1 cellular context compared by ENCODE assay signal in the genomic region with DNA sequence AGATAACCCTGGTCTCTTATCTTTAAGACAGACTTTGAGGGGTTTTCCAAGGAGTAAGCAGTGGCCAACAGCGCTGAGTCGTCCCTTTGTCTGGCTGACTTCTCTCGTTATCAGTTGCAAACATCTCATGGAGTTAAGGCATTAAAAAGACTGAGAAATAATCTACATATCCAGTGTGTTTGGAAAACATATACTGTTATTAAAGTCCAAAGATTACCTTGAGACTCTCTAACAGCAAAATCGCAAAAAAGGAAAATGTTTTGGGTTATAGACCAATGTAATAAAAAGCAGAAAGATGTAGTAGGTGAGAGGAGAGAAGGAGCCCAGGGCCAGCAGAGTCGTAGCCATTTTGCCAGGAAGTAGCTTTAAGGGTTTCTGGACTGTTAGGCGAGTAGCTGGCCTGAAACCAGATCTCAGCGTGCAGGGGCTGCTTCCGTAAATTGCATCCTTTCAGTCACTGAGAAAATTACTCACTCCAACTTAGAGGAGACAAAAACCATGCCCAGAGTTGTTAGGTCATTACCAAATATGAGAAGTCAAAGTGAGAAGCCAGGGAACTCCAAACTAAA.
TF ChIP-seq lines count a peak whose summit lies in the region.

No MANE protein-coding gene starts in this region.

TF ChIP-seq in K562, 482 proteins besides CTCF, POLR2A, EP300 and RAD21 (continued from another document and continues in another):
- TF ChIP-seq, protein P1, sequence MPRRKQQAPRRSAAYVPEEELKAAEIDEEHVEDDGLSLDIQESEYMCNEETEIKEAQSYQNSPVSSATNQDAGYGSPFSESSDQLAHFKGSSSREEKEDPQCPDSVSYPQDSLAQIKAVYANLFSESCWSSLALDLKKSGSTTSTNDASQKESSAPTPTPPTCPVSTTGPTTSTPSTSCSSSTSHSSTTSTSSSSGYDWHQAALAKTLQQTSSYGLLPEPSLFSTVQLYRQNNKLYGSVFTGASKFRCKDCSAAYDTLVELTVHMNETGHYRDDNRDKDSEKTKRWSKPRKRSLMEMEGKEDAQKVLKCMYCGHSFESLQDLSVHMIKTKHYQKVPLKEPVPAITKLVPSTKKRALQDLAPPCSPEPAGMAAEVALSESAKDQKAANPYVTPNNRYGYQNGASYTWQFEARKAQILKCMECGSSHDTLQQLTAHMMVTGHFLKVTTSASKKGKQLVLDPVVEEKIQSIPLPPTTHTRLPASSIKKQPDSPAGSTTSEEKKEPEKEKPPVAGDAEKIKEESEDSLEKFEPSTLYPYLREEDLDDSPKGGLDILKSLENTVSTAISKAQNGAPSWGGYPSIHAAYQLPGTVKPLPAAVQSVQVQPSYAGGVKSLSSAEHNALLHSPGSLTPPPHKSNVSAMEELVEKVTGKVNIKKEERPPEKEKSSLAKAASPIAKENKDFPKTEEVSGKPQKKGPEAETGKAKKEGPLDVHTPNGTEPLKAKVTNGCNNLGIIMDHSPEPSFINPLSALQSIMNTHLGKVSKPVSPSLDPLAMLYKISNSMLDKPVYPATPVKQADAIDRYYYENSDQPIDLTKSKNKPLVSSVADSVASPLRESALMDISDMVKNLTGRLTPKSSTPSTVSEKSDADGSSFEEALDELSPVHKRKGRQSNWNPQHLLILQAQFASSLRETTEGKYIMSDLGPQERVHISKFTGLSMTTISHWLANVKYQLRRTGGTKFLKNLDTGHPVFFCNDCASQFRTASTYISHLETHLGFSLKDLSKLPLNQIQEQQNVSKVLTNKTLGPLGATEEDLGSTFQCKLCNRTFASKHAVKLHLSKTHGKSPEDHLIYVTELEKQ (CRISPR knock-in tag; IDR thresholded peaks at IDR 0.05) = peak; percentile 46; the same call in 1 of the 2 replicates
- TF ChIP-seq NR4A1 (CRISPR knock-in tag; IDR thresholded peaks at IDR 0.05) (peak; percentile 19; the same call in 1 of the 2 replicates), NR4A1 (tag; IDR thresholded peaks at IDR 0.05) (0 out of 2 replicates have a peak, but pooled peaks have one; percentile 42), SUPT5H (IDR thresholded peaks at IDR 0.05) (no peak), YBX1 (IDR thresholded peaks at IDR 0.05) (no peak), SIX5 (IDR thresholded peaks at IDR 0.05; ENCODE audit: borderline replicate concordance in 1 of 2, insufficient read depth in 1 of 2, low read depth in 1 of 2, low read length in 2 of 2) (no peak), COPS2 (conservative IDR thresholded peaks at IDR 0.05) (no peak), MTF1 (CRISPR knock-in tag; IDR thresholded peaks at IDR 0.05; ENCODE audit: borderline replicate concordance) (no peak), NR3C1 (CRISPR knock-in tag; IDR thresholded peaks at IDR 0.05) (no peak), FOXK1 (CRISPR knock-in tag; IDR thresholded peaks at IDR 0.05; ENCODE audit: borderline replicate concordance) (no peak), PTTG1 (tag; IDR thresholded peaks at IDR 0.05; ENCODE audit: low read depth) (peak; percentile 44; the same call in 1 of the 2 replicates), ETS2 (tag; IDR thresholded peaks at IDR 0.05; ENCODE audit: borderline replicate concordance, poor library complexity, severe bottlenecking) (no peak), PHB2 (IDR thresholded peaks at IDR 0.05; ENCODE audit: low read depth) (no peak), CBFB (CRISPR knock-in tag; IDR thresholded peaks at IDR 0.05) (no peak), SRSF1 (IDR thresholded peaks at IDR 0.05; ENCODE audit: low read depth, low read length) (no peak), SMC3 (conservative IDR thresholded peaks at IDR 0.05; ENCODE audit: insufficient read depth, low read depth, low read length) (no peak), ZNF3 (CRISPR knock-in tag; IDR thresholded peaks at IDR 0.05) (no peak), CEBPG (CRISPR knock-in tag; IDR thresholded peaks at IDR 0.05) (no peak), CEBPG (tag; conservative IDR thresholded peaks at IDR 0.05 in 1 of 2, IDR thresholded peaks at IDR 0.05 in 1 of 2) (peak in 1 of 2 experiments; percentile 23; a peak in 1 of 4 replicates), RFX1 (IDR thresholded peaks at IDR 0.05) (no peak), ZNF764 (CRISPR knock-in tag; IDR thresholded peaks at IDR 0.05; ENCODE audit: low read depth) (no peak), ADNP (tag; IDR thresholded peaks at IDR 0.05) (peak; percentile 16; the same call in 1 of the 2 replicates), ZBTB17 (CRISPR knock-in tag; IDR thresholded peaks at IDR 0.05) (peak; percentile 68; the same call in 1 of the 2 replicates), MTA1 (IDR thresholded peaks at IDR 0.05; ENCODE audit: borderline replicate concordance) (no peak), ZNF146 (CRISPR knock-in tag; IDR thresholded peaks at IDR 0.05; ENCODE audit: unreplicated experiment) (no peak), NFATC3 (IDR thresholded peaks at IDR 0.05) (no peak), ZNF282 (CRISPR knock-in tag; IDR thresholded peaks at IDR 0.05) (no peak), ZC3H11A (IDR thresholded peaks at IDR 0.05; ENCODE audit: low read depth, low read length) (no peak), DDX20 (tag; IDR thresholded peaks at IDR 0.05; ENCODE audit: low read depth) (0 out of 2 replicates have a peak, but pooled peaks have one; percentile 64), TAL1 (IDR thresholded peaks at IDR 0.05) (no peak), RHOXF2B (CRISPR knock-in tag; conservative IDR thresholded peaks at IDR 0.05) (no peak), ZNF695 (CRISPR knock-in tag; IDR thresholded peaks at IDR 0.05) (no peak), GATAD2B (IDR thresholded peaks at IDR 0.05; ENCODE audit: borderline replicate concordance) (peak; percentile 30; the same call in 1 of the 2 replicates), CEBPB (tag; IDR thresholded peaks at IDR 0.05) (no peak), LEF1 (IDR thresholded peaks at IDR 0.05) (peak; percentile 12; the same call in 1 of the 2 replicates), FOSL1 (tag; conservative IDR thresholded peaks at IDR 0.05) (peak; percentile 63), KLF13 (tag; IDR thresholded peaks at IDR 0.05; ENCODE audit: borderline replicate concordance, low read depth) (no peak), PHF8 (IDR thresholded peaks at IDR 0.05; ENCODE audit: borderline replicate concordance, low read length) (no peak; the same call in 1 of the 2 replicates), EWSR1 (IDR thresholded peaks at IDR 0.05; ENCODE audit: borderline replicate concordance, low read depth, partially characterized antibody) (no peak), SOX6 (IDR thresholded peaks at IDR 0.05) (peak; percentile 74), ZFP1 (CRISPR knock-in tag; IDR thresholded peaks at IDR 0.05) (no peak), JUNB (CRISPR knock-in tag; conservative IDR thresholded peaks at IDR 0.05) (no peak)
- TF ChIP-seq, protein P2, sequence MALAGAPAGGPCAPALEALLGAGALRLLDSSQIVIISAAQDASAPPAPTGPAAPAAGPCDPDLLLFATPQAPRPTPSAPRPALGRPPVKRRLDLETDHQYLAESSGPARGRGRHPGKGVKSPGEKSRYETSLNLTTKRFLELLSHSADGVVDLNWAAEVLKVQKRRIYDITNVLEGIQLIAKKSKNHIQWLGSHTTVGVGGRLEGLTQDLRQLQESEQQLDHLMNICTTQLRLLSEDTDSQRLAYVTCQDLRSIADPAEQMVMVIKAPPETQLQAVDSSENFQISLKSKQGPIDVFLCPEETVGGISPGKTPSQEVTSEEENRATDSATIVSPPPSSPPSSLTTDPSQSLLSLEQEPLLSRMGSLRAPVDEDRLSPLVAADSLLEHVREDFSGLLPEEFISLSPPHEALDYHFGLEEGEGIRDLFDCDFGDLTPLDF (CRISPR knock-in tag; IDR thresholded peaks at IDR 0.05) = no peak
- TF ChIP-seq, protein P3, sequence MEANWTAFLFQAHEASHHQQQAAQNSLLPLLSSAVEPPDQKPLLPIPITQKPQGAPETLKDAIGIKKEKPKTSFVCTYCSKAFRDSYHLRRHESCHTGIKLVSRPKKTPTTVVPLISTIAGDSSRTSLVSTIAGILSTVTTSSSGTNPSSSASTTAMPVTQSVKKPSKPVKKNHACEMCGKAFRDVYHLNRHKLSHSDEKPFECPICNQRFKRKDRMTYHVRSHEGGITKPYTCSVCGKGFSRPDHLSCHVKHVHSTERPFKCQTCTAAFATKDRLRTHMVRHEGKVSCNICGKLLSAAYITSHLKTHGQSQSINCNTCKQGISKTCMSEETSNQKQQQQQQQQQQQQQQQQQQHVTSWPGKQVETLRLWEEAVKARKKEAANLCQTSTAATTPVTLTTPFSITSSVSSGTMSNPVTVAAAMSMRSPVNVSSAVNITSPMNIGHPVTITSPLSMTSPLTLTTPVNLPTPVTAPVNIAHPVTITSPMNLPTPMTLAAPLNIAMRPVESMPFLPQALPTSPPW (CRISPR knock-in tag; IDR thresholded peaks at IDR 0.05) = no peak
- TF ChIP-seq, protein P4, sequence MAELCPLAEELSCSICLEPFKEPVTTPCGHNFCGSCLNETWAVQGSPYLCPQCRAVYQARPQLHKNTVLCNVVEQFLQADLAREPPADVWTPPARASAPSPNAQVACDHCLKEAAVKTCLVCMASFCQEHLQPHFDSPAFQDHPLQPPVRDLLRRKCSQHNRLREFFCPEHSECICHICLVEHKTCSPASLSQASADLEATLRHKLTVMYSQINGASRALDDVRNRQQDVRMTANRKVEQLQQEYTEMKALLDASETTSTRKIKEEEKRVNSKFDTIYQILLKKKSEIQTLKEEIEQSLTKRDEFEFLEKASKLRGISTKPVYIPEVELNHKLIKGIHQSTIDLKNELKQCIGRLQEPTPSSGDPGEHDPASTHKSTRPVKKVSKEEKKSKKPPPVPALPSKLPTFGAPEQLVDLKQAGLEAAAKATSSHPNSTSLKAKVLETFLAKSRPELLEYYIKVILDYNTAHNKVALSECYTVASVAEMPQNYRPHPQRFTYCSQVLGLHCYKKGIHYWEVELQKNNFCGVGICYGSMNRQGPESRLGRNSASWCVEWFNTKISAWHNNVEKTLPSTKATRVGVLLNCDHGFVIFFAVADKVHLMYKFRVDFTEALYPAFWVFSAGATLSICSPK (IDR thresholded peaks at IDR 0.05; ENCODE audit: borderline replicate concordance) = no peak
- TF ChIP-seq, protein P5, sequence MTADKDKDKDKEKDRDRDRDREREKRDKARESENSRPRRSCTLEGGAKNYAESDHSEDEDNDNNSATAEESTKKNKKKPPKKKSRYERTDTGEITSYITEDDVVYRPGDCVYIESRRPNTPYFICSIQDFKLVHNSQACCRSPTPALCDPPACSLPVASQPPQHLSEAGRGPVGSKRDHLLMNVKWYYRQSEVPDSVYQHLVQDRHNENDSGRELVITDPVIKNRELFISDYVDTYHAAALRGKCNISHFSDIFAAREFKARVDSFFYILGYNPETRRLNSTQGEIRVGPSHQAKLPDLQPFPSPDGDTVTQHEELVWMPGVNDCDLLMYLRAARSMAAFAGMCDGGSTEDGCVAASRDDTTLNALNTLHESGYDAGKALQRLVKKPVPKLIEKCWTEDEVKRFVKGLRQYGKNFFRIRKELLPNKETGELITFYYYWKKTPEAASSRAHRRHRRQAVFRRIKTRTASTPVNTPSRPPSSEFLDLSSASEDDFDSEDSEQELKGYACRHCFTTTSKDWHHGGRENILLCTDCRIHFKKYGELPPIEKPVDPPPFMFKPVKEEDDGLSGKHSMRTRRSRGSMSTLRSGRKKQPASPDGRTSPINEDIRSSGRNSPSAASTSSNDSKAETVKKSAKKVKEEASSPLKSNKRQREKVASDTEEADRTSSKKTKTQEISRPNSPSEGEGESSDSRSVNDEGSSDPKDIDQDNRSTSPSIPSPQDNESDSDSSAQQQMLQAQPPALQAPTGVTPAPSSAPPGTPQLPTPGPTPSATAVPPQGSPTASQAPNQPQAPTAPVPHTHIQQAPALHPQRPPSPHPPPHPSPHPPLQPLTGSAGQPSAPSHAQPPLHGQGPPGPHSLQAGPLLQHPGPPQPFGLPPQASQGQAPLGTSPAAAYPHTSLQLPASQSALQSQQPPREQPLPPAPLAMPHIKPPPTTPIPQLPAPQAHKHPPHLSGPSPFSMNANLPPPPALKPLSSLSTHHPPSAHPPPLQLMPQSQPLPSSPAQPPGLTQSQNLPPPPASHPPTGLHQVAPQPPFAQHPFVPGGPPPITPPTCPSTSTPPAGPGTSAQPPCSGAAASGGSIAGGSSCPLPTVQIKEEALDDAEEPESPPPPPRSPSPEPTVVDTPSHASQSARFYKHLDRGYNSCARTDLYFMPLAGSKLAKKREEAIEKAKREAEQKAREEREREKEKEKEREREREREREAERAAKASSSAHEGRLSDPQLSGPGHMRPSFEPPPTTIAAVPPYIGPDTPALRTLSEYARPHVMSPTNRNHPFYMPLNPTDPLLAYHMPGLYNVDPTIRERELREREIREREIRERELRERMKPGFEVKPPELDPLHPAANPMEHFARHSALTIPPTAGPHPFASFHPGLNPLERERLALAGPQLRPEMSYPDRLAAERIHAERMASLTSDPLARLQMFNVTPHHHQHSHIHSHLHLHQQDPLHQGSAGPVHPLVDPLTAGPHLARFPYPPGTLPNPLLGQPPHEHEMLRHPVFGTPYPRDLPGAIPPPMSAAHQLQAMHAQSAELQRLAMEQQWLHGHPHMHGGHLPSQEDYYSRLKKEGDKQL (CRISPR knock-in tag; IDR thresholded peaks at IDR 0.05; ENCODE audit: borderline replicate concordance) = no peak
- TF ChIP-seq, protein P6, sequence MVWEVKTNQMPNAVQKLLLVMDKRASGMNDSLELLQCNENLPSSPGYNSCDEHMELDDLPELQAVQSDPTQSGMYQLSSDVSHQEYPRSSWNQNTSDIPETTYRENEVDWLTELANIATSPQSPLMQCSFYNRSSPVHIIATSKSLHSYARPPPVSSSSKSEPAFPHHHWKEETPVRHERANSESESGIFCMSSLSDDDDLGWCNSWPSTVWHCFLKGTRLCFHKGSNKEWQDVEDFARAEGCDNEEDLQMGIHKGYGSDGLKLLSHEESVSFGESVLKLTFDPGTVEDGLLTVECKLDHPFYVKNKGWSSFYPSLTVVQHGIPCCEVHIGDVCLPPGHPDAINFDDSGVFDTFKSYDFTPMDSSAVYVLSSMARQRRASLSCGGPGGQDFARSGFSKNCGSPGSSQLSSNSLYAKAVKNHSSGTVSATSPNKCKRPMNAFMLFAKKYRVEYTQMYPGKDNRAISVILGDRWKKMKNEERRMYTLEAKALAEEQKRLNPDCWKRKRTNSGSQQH (CRISPR knock-in tag; IDR thresholded peaks at IDR 0.05) = no peak
- TF ChIP-seq, protein P7, sequence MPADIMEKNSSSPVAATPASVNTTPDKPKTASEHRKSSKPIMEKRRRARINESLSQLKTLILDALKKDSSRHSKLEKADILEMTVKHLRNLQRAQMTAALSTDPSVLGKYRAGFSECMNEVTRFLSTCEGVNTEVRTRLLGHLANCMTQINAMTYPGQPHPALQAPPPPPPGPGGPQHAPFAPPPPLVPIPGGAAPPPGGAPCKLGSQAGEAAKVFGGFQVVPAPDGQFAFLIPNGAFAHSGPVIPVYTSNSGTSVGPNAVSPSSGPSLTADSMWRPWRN (IDR thresholded peaks at IDR 0.05; ENCODE audit: low read depth) = no peak
- TF ChIP-seq, protein P8, sequence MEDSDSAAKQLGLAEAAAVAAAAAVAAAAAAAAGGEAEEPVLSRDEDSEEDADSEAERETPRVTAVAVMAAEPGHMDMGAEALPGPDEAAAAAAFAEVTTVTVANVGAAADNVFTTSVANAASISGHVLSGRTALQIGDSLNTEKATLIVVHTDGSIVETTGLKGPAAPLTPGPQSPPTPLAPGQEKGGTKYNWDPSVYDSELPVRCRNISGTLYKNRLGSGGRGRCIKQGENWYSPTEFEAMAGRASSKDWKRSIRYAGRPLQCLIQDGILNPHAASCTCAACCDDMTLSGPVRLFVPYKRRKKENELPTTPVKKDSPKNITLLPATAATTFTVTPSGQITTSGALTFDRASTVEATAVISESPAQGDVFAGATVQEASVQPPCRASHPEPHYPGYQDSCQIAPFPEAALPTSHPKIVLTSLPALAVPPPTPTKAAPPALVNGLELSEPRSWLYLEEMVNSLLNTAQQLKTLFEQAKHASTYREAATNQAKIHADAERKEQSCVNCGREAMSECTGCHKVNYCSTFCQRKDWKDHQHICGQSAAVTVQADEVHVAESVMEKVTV (CRISPR knock-in tag; IDR thresholded peaks at IDR 0.05) = no peak
